In genomic region chr11:119741369-119742262, GRCh38 we compare ENCODE assay signal across 1 cellular context.
TF ChIP-seq lines count a peak whose summit lies in the region.

No MANE protein-coding gene starts in this region.

TF ChIP-seq in HepG2, 621 proteins besides CTCF, POLR2A, EP300 and RAD21 (continued from another document and continues in another):
- TF ChIP-seq, protein P1, sequence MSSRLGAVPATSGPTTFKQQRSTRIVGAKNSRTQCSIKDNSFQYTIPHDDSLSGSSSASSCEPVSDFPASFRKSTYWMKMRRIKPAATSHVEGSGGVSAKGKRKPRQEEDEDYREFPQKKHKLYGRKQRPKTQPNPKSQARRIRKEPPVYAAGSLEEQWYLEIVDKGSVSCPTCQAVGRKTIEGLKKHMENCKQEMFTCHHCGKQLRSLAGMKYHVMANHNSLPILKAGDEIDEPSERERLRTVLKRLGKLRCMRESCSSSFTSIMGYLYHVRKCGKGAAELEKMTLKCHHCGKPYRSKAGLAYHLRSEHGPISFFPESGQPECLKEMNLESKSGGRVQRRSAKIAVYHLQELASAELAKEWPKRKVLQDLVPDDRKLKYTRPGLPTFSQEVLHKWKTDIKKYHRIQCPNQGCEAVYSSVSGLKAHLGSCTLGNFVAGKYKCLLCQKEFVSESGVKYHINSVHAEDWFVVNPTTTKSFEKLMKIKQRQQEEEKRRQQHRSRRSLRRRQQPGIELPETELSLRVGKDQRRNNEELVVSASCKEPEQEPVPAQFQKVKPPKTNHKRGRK (CRISPR knock-in tag; IDR thresholded peaks at IDR 0.05), result no peak
- TF ChIP-seq E2F2 (CRISPR knock-in tag; IDR thresholded peaks at IDR 0.05; ENCODE audit: borderline replicate concordance) (no peak), ZNF350 (CRISPR knock-in tag; IDR thresholded peaks at IDR 0.05; ENCODE audit: borderline replicate concordance, low read depth) (no peak), RNF2 (conservative IDR thresholded peaks at IDR 0.05; ENCODE audit: low read depth) (no peak), SMAD9 (CRISPR knock-in tag; IDR thresholded peaks at IDR 0.05) (no peak), IRF2 (CRISPR knock-in tag; IDR thresholded peaks at IDR 0.05) (no peak), ZNF550 (CRISPR knock-in tag; IDR thresholded peaks at IDR 0.05; ENCODE audit: borderline replicate concordance) (no peak), ZNF547 (CRISPR knock-in tag; IDR thresholded peaks at IDR 0.05) (no peak), HIVEP1 (CRISPR knock-in tag; IDR thresholded peaks at IDR 0.05) (no peak), GTF3A (CRISPR knock-in tag; conservative IDR thresholded peaks at IDR 0.05) (no peak), ZBTB42 (CRISPR knock-in tag; IDR thresholded peaks at IDR 0.05) (no peak), ZNF446 (CRISPR knock-in tag; IDR thresholded peaks at IDR 0.05) (no peak), MTF1 (CRISPR knock-in tag; IDR thresholded peaks at IDR 0.05) (no peak), LCORL (IDR thresholded peaks at IDR 0.05) (no peak), LCORL (CRISPR knock-in tag; IDR thresholded peaks at IDR 0.05) (peak; percentile 62; the same call in 1 of the 2 replicates), HNRNPL (IDR thresholded peaks at IDR 0.05; ENCODE audit: low read depth, low read length) (0 out of 2 replicates have a peak, but pooled peaks have one; percentile 20), PHF8 (CRISPR knock-in tag; IDR thresholded peaks at IDR 0.05) (no peak), TEAD3 (CRISPR knock-in tag; optimal IDR thresholded peaks at IDR 0.05; ENCODE audit: borderline replicate concordance) (no peak), POGZ (CRISPR knock-in tag; IDR thresholded peaks at IDR 0.05) (no peak), ZNF816 (CRISPR knock-in tag; IDR thresholded peaks at IDR 0.05; ENCODE audit: borderline replicate concordance) (no peak), ZZZ3 (CRISPR knock-in tag; IDR thresholded peaks at IDR 0.05; ENCODE audit: borderline replicate concordance) (no peak), ZNF720 (CRISPR knock-in tag; IDR thresholded peaks at IDR 0.05) (no peak), ZBTB33 (CRISPR knock-in tag; IDR thresholded peaks at IDR 0.05) (no peak), ZSCAN30 (CRISPR knock-in tag; IDR thresholded peaks at IDR 0.05) (no peak), NR2F2 (IDR thresholded peaks at IDR 0.05; ENCODE audit: borderline replicate concordance, low read depth) (no peak), SALL1 (CRISPR knock-in tag; IDR thresholded peaks at IDR 0.05) (no peak), ZNF660 (CRISPR knock-in tag; IDR thresholded peaks at IDR 0.05; ENCODE audit: borderline replicate concordance, low read depth) (no peak), STAG1 (CRISPR knock-in tag; IDR thresholded peaks at IDR 0.05) (peak; percentile 67), SIX4 (CRISPR knock-in tag; IDR thresholded peaks at IDR 0.05) (no peak), MIER2 (CRISPR knock-in tag; IDR thresholded peaks at IDR 0.05) (no peak), YEATS2 (CRISPR knock-in tag; IDR thresholded peaks at IDR 0.05; ENCODE audit: borderline replicate concordance) (no peak), HNRNPUL1 (IDR thresholded peaks at IDR 0.05; ENCODE audit: low read depth, low read length) (no peak), SSRP1 (CRISPR knock-in tag; IDR thresholded peaks at IDR 0.05) (no peak), ZNF768 (CRISPR knock-in tag; IDR thresholded peaks at IDR 0.05) (0 out of 2 replicates have a peak, but pooled peaks have one; percentile 49), HMGXB4 (CRISPR knock-in tag; IDR thresholded peaks at IDR 0.05; ENCODE audit: borderline replicate concordance in 1 of 2, low read depth in 1 of 2) (peak in 1 of 2 experiments; percentile 65; a peak in 3 of 4 replicates), NR2C2 (CRISPR knock-in tag; IDR thresholded peaks at IDR 0.05; ENCODE audit: borderline replicate concordance) (no peak), ZNF431 (CRISPR knock-in tag; IDR thresholded peaks at IDR 0.05; ENCODE audit: borderline replicate concordance, low read depth) (no peak), NCOA2 (CRISPR knock-in tag; IDR thresholded peaks at IDR 0.05) (no peak), NFYC (CRISPR knock-in tag; IDR thresholded peaks at IDR 0.05) (no peak), ZNF329 (CRISPR knock-in tag; IDR thresholded peaks at IDR 0.05; ENCODE audit: low read depth) (no peak), SKI (IDR thresholded peaks at IDR 0.05; ENCODE audit: partially characterized antibody) (no peak), ZBTB34 (CRISPR knock-in tag; IDR thresholded peaks at IDR 0.05) (no peak), HOXA7 (CRISPR knock-in tag; IDR thresholded peaks at IDR 0.05) (no peak), MIER3 (CRISPR knock-in tag; IDR thresholded peaks at IDR 0.05; ENCODE audit: borderline replicate concordance) (no peak)
- TF ChIP-seq, protein P2, sequence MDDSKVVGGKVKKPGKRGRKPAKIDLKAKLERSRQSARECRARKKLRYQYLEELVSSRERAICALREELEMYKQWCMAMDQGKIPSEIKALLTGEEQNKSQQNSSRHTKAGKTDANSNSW (CRISPR knock-in tag; IDR thresholded peaks at IDR 0.05; ENCODE audit: borderline replicate concordance), result no peak
- TF ChIP-seq, protein P3, sequence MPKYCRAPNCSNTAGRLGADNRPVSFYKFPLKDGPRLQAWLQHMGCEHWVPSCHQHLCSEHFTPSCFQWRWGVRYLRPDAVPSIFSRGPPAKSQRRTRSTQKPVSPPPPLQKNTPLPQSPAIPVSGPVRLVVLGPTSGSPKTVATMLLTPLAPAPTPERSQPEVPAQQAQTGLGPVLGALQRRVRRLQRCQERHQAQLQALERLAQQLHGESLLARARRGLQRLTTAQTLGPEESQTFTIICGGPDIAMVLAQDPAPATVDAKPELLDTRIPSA (CRISPR knock-in tag; IDR thresholded peaks at IDR 0.05; ENCODE audit: borderline replicate concordance), result no peak
- TF ChIP-seq, protein P4, sequence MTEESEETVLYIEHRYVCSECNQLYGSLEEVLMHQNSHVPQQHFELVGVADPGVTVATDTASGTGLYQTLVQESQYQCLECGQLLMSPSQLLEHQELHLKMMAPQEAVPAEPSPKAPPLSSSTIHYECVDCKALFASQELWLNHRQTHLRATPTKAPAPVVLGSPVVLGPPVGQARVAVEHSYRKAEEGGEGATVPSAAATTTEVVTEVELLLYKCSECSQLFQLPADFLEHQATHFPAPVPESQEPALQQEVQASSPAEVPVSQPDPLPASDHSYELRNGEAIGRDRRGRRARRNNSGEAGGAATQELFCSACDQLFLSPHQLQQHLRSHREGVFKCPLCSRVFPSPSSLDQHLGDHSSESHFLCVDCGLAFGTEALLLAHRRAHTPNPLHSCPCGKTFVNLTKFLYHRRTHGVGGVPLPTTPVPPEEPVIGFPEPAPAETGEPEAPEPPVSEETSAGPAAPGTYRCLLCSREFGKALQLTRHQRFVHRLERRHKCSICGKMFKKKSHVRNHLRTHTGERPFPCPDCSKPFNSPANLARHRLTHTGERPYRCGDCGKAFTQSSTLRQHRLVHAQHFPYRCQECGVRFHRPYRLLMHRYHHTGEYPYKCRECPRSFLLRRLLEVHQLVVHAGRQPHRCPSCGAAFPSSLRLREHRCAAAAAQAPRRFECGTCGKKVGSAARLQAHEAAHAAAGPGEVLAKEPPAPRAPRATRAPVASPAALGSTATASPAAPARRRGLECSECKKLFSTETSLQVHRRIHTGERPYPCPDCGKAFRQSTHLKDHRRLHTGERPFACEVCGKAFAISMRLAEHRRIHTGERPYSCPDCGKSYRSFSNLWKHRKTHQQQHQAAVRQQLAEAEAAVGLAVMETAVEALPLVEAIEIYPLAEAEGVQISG (CRISPR knock-in tag; IDR thresholded peaks at IDR 0.05), result no peak
- TF ChIP-seq, protein P5, sequence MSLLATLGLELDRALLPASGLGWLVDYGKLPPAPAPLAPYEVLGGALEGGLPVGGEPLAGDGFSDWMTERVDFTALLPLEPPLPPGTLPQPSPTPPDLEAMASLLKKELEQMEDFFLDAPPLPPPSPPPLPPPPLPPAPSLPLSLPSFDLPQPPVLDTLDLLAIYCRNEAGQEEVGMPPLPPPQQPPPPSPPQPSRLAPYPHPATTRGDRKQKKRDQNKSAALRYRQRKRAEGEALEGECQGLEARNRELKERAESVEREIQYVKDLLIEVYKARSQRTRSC (CRISPR knock-in tag; IDR thresholded peaks at IDR 0.05; ENCODE audit: low read depth), result no peak
- TF ChIP-seq, protein P6, sequence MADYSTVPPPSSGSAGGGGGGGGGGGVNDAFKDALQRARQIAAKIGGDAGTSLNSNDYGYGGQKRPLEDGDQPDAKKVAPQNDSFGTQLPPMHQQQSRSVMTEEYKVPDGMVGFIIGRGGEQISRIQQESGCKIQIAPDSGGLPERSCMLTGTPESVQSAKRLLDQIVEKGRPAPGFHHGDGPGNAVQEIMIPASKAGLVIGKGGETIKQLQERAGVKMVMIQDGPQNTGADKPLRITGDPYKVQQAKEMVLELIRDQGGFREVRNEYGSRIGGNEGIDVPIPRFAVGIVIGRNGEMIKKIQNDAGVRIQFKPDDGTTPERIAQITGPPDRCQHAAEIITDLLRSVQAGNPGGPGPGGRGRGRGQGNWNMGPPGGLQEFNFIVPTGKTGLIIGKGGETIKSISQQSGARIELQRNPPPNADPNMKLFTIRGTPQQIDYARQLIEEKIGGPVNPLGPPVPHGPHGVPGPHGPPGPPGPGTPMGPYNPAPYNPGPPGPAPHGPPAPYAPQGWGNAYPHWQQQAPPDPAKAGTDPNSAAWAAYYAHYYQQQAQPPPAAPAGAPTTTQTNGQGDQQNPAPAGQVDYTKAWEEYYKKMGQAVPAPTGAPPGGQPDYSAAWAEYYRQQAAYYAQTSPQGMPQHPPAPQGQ (CRISPR knock-in tag; IDR thresholded peaks at IDR 0.05; ENCODE audit: borderline replicate concordance), result no peak
- TF ChIP-seq, protein P7, sequence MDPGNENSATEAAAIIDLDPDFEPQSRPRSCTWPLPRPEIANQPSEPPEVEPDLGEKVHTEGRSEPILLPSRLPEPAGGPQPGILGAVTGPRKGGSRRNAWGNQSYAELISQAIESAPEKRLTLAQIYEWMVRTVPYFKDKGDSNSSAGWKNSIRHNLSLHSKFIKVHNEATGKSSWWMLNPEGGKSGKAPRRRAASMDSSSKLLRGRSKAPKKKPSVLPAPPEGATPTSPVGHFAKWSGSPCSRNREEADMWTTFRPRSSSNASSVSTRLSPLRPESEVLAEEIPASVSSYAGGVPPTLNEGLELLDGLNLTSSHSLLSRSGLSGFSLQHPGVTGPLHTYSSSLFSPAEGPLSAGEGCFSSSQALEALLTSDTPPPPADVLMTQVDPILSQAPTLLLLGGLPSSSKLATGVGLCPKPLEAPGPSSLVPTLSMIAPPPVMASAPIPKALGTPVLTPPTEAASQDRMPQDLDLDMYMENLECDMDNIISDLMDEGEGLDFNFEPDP (CRISPR knock-in tag; conservative IDR thresholded peaks at IDR 0.05), result no peak
- TF ChIP-seq, protein P8, sequence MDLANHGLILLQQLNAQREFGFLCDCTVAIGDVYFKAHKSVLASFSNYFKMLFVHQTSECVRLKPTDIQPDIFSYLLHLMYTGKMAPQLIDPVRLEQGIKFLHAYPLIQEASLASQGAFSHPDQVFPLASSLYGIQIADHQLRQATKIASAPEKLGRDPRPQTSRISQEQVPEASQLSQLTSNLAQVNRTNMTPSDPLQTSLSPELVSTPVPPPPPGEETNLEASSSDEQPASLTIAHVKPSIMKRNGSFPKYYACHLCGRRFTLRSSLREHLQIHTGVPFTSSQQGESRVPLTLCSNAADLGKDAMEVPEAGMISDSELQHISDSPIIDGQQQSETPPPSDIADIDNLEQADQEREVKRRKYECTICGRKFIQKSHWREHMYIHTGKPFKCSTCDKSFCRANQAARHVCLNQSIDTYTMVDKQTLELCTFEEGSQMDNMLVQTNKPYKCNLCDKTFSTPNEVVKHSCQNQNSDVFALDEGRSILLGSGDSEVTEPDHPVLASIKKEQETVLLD (CRISPR knock-in tag; IDR thresholded peaks at IDR 0.05; ENCODE audit: low read depth), result no peak
